ENCODE assay signal across 8 cellular contexts in the genomic region with DNA sequence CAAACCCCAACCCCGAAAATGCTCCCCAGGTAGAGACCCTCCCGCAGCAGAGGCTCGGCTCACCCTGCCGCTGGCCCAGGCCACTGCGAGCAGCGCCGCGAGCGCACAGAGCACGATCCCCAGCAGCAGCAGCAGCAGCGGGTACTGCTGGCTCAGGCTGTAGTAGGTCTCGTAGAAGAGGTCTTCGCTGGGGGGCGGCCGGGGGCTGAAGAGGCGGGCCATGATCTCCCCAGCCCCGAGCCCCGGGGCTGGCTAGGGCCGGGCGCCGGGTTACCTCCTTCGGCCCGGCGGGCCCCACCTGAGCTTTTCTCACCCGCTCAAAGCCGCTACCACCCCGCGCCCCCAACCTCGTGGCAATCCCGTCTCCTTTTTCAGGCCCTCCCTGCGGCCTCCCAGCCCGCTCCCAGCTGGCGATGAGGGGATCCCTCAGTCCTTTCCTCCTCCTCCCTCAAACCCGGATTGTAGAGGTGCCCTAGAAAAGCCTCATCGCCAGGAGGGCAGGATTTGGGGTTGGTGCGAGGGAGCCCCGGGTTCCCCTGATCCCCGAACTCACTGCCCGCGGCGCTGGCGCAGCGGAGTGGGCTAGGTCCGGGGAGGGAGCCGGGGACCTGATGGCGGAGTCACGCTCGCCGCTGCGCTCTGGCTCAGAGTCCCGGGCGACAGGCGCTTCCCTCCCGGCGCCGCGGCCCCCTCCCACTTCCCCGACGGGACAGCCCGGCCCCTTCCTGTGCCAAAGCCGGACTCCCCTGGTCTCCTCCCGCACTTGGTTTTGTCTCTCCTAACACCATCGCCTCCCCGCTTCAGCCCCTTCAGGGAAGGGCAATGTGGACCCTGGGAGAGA. TPM values are rescaled to one million over a fixed set of nuclear protein-coding genes. Genes with fewer than 3 reads are reported as not detected.
DNase-seq lines count a peak whose midpoint lies in the region; ATAC-seq, FAIRE-seq and TF ChIP-seq lines count a peak whose summit lies in the region.

TSS of gene ADCY4 (minus strand) at position 641 of the 841 bp plus-strand sequence. CDS start at position 222, 419 bp downstream.

- H3K36me3 ChIP-seq in parathyroid adenoma (ENCODE audit: control insufficient read depth, insufficient read depth, low read length) (no peaks in the 10 kb centered on the region), BE2C (no peaks in the 10 kb centered on the region)

- DNase-seq in GM12891 (ENCODE audit: insufficient read length, low spot score): no peak
- DNase-seq in activated CD8-positive, alpha-beta T cell treated with anti-CD3 and anti-CD28 coated beads, Interleukin-2, amount 10 ng/mL, durations not matched to agents 7 days and 5 days: no peak
- peak; percentile 49 for DNase-seq in glutamatergic neuron
- DNase-seq in SHP77 (lab: John Stamatoyannopoulos, UW): no peak
- no peak for DNase-seq in NOMO-1 treated with dmso at 0.1 percent for 144 hours (lab: John Stamatoyannopoulos, UW; ENCODE audit: unreplicated experiment)
- DNase-seq in BE2C: no peak
- no peak for DNase-seq in SW 1271 (lab: John Stamatoyannopoulos, UW)

- H3K4me1 ChIP-seq in parathyroid adenoma: peaks cover 8% of the 10 kb centered on the region
- H3K4me1 ChIP-seq in BE2C: no peaks in the 10 kb centered on the region

- TF ChIP-seq CTCF in glutamatergic neuron (IDR thresholded peaks at IDR 0.05; ENCODE audit: partially characterized antibody, unreplicated experiment) (no peak), parathyroid adenoma (IDR thresholded peaks at IDR 0.05) (no peak), BE2C (IDR thresholded peaks at IDR 0.05; ENCODE audit: low read depth, low read length) (no peak)

- no peaks in the 10 kb centered on the region for H3K9me3 Mint-ChIP-seq in activated CD8-positive, alpha-beta T cell treated with anti-CD3 and anti-CD28 coated beads, Interleukin-2, amount 10 ng/mL, durations not matched to agents 7 days and 5 days (ENCODE audit: insufficient read depth)
- H3K9me3 Mint-ChIP-seq in glutamatergic neuron (ENCODE audit: unreplicated experiment): peaks cover 10% of the 10 kb centered on the region

- peak; percentile 41 for FAIRE-seq in GM12891 (lab: Jason Lieb, UNC)

- H3K4me3 ChIP-seq in parathyroid adenoma (ENCODE audit: low read depth, low read length): peak within 1 kb of the TSS; percentile 46
- no peak within 1 kb of the TSS for H3K4me3 ChIP-seq in BE2C (ENCODE audit: low read depth, low read length)

- peak within 1 kb of the TSS; percentile 8 for H3K27ac Mint-ChIP-seq in activated CD8-positive, alpha-beta T cell treated with anti-CD3 and anti-CD28 coated beads, Interleukin-2, amount 10 ng/mL, durations not matched to agents 7 days and 5 days
- H3K27ac Mint-ChIP-seq in glutamatergic neuron (ENCODE audit: unreplicated experiment): no peak within 1 kb of the TSS

- peaks cover 60% of the 10 kb centered on the region for H3K4me1 Mint-ChIP-seq in activated CD8-positive, alpha-beta T cell treated with anti-CD3 and anti-CD28 coated beads, Interleukin-2, amount 10 ng/mL, durations not matched to agents 7 days and 5 days (ENCODE audit: low read depth)
- H3K4me1 Mint-ChIP-seq in glutamatergic neuron (ENCODE audit: low read depth, unreplicated experiment): peaks cover 10% of the 10 kb centered on the region

- no peaks in the 10 kb centered on the region for H3K27me3 ChIP-seq in parathyroid adenoma (ENCODE audit: control insufficient read depth, insufficient read depth, low read length)
- H3K27me3 ChIP-seq in BE2C: peaks cover 59% of the 10 kb centered on the region

- POLR2A ChIA-PET in activated CD8-positive, alpha-beta T cell treated with anti-CD3 and anti-CD28 coated beads, Interleukin-2, amount 10 ng/mL, durations not matched to agents 7 days and 5 days (lab: Charles Lee): interaction anchor here (1.2 to 13.7 kb wide), 3 partner anchors 96 to 121 kb away, joined by 3 to 185 read pairs (median 16); partner anchors contain the start of genes CBLN3, CHMP4A and KHNYN

- TF ChIP-seq POLR2A in GM12891 (IDR thresholded peaks at IDR 0.05; ENCODE audit: low read depth, low read length): no peak

- H3K9ac ChIP-seq in parathyroid adenoma: no peak within 1 kb of the TSS

- peaks cover 34% of the 10 kb centered on the region for H3K36me3 Mint-ChIP-seq in activated CD8-positive, alpha-beta T cell treated with anti-CD3 and anti-CD28 coated beads, Interleukin-2, amount 10 ng/mL, durations not matched to agents 7 days and 5 days (ENCODE audit: low read depth)
- peaks cover 4% of the 10 kb centered on the region for H3K36me3 Mint-ChIP-seq in glutamatergic neuron (ENCODE audit: unreplicated experiment)

- H3K79me2 ChIP-seq in parathyroid adenoma: no peaks in the 10 kb centered on the region

- peak within 1 kb of the TSS; percentile 63 for H3K4me2 ChIP-seq in parathyroid adenoma (ENCODE audit: low read length)

- H3K9me3 ChIP-seq in parathyroid adenoma (ENCODE audit: control insufficient read depth, low read length) (no peaks in the 10 kb centered on the region), BE2C (no peaks in the 10 kb centered on the region)

- no peak for ATAC-seq in activated CD8-positive, alpha-beta T cell treated with anti-CD3 and anti-CD28 coated beads, Interleukin-2, amount 10 ng/mL, durations not matched to agents 7 days and 5 days

- peak within 1 kb of the TSS; percentile 49 for H3K4me3 Mint-ChIP-seq in activated CD8-positive, alpha-beta T cell treated with anti-CD3 and anti-CD28 coated beads, Interleukin-2, amount 10 ng/mL, durations not matched to agents 7 days and 5 days
- H3K4me3 Mint-ChIP-seq in glutamatergic neuron (ENCODE audit: unreplicated experiment): peak within 1 kb of the TSS; percentile 82

- CTCF ChIA-PET in activated CD8-positive, alpha-beta T cell treated with anti-CD3 and anti-CD28 coated beads, Interleukin-2, amount 10 ng/mL, durations not matched to agents 7 days and 5 days (lab: Charles Lee): interaction anchor here (1.3 to 12.7 kb wide), 13 partner anchors 7 to 226 kb away, joined by 4 to 709 read pairs (median 27); partner anchors contain the start of genes CBLN3, CIDEB, KHNYN and LTB4R

- H2AFZ ChIP-seq in parathyroid adenoma: no peak within 1 kb of the TSS

- peak within 1 kb of the TSS; percentile 68 for H3K27ac ChIP-seq in parathyroid adenoma

- peaks cover 22% of the 10 kb centered on the region for H3K27me3 Mint-ChIP-seq in activated CD8-positive, alpha-beta T cell treated with anti-CD3 and anti-CD28 coated beads, Interleukin-2, amount 10 ng/mL, durations not matched to agents 7 days and 5 days (ENCODE audit: low read depth)
- H3K27me3 Mint-ChIP-seq in glutamatergic neuron (ENCODE audit: unreplicated experiment): peaks cover 38% of the 10 kb centered on the region

TF ChIP-seq in GM12891, 5 proteins besides CTCF, POLR2A, EP300 and RAD21:
- no peak for TF ChIP-seq POU2F2 (IDR thresholded peaks at IDR 0.05; ENCODE audit: low read depth, low read length)
- no peak for TF ChIP-seq PAX5 (IDR thresholded peaks at IDR 0.05; ENCODE audit: insufficient read depth, low read length, severe bottlenecking)
- TF ChIP-seq POLR2AphosphoS5 (IDR thresholded peaks at IDR 0.05; ENCODE audit: low read depth, low read length): no peak
- TF ChIP-seq SPI1 (IDR thresholded peaks at IDR 0.05; ENCODE audit: low read depth, low read length): no peak
- TF ChIP-seq TAF1 (IDR thresholded peaks at IDR 0.05; ENCODE audit: low read depth, low read length): no peak

RNA-seq across cellular contexts. Expression of gene ADCY4, which starts in this region (rescaled TPM):
- polyA plus RNA-seq in GM12891 (2012; ENCODE audit: low read depth, missing spikeins): 0.30 TPM
- 1 to 10 TPM; 3.4 to 4.7 TPM for total RNA-seq in activated CD8-positive, alpha-beta T cell treated with anti-CD3 and anti-CD28 coated beads, Interleukin-2, amount 10 ng/mL, durations not matched to agents 7 days and 5 days
- not detected for total RNA-seq in glutamatergic neuron (ENCODE audit: unreplicated experiment)
- not detected for polyA plus RNA-seq in BE2C (2012; ENCODE audit: insufficient read depth, insufficient read length, low read depth)

Comparison
In these comparisons a context has a peak if more than half of its experiments do, and no peak if none do; other contexts are left out.
1. Peak in DNase-seq in glutamatergic neuron; RNA of the gene not detected or under 1 TPM.